ENCODE assay signal across 17 cellular contexts in genomic region chr1:161816201-161816600, GRCh38. TPM values are rescaled to one million over a fixed set of nuclear protein-coding genes. Genes with fewer than 3 reads are reported as not detected.
DNase-seq lines count a peak whose midpoint lies in the region; ATAC-seq, FAIRE-seq and TF ChIP-seq lines count a peak whose summit lies in the region.
"Had no signal": no experiment of that assay in that cellular context is flagged by ENCODE, and none has a peak within 500 bp of the region (broad histone marks: within the 10 kb centered on the region; RNA-seq: fewer than 3 reads in every experiment).

No MANE protein-coding gene starts in this region.

- H2AFZ ChIP-seq in GM12878 (ENCODE audit: control insufficient read depth, low read depth, low read length), result no peak overlapping the region
- H2AFZ ChIP-seq in neural progenitor cell (replicated peaks), result no peak overlapping the region

- H3K4me1 Mint-ChIP-seq in neural progenitor cell, result peaks cover 3% of the 10 kb centered on the region
- H3K4me1 Mint-ChIP-seq in CD4-positive, alpha-beta T cell (ENCODE audit: low read depth), result peaks cover 11% of the 10 kb centered on the region
- H3K4me1 Mint-ChIP-seq: stimulated activated naive CD8-positive, alpha-beta T cell treated with anti-CD3 and anti-CD28 coated beads, Interleukin-15, amount 100 ng/mL, for 72 hours had no signal

- no peak overlapping the region for H3K4me2 ChIP-seq in GM12878 (ENCODE audit: control insufficient read depth, insufficient read depth)
- no peak overlapping the region for H3K4me2 ChIP-seq in neural progenitor cell

- no peaks in the 10 kb centered on the region for H4K20me1 ChIP-seq in GM12878 (ENCODE audit: control insufficient read depth, insufficient read depth)
- no peaks in the 10 kb centered on the region for H4K20me1 ChIP-seq in neural progenitor cell (ENCODE audit: low read depth)

- POLR2A ChIA-PET in GM12878 (lab: Charles Lee) (no interaction called here), GM10248 (lab: Yijun Ruan, JAX) (no interaction called here)
- POLR2A ChIA-PET in CD4-positive, alpha-beta T cell (lab: Charles Lee), result no interaction called here

- CTCF ChIA-PET in GM12878 (lab: Yijun Ruan, JAX) (interaction anchor here (1.0 kb wide), 1 partner anchor 23 kb away, joined by 4 read pairs; no protein-coding TSS in a partner anchor), GM10248 (lab: Yijun Ruan, JAX) (interaction anchor here (1.1 to 2.1 kb wide), 2 partner anchors 9 to 24 kb away, joined by 4 to 8 read pairs; no protein-coding TSS in a partner anchor)
- CTCF ChIA-PET in CD4-positive, alpha-beta T cell (lab: Charles Lee), result no interaction called here

- H3K9ac ChIP-seq in GM12878 (ENCODE audit: control insufficient read depth, insufficient read depth, low read length), result no peak overlapping the region
- H3K9ac ChIP-seq in neural progenitor cell, result no peak overlapping the region

- ATAC-seq in GM12878, result no peak
- no peak for ATAC-seq in CD4-positive, alpha-beta T cell (ENCODE audit: poor library complexity)
- ATAC-seq: psoas muscle; stimulated activated naive CD8-positive, alpha-beta T cell treated with anti-CD3 and anti-CD28 coated beads, Interleukin-15, amount 100 ng/mL, for 72 hours had no signal

- H3K27me3 Mint-ChIP-seq in neural progenitor cell (ENCODE audit: insufficient read depth, low read depth), result no peaks in the 10 kb centered on the region
- H3K27me3 Mint-ChIP-seq in CD4-positive, alpha-beta T cell, result no peaks in the 10 kb centered on the region
- H3K27me3 Mint-ChIP-seq: activated T-cell treated with anti-CD3 and anti-CD28 coated beads, Interleukin-2, amount 50 U/mL, for 24 hours; brain; stimulated activated naive CD8-positive, alpha-beta T cell treated with anti-CD3 and anti-CD28 coated beads, Interleukin-15, amount 100 ng/mL, for 72 hours had no signal

- intact Hi-C loops in GM12878 (cut with micrococcal nuclease; ENCODE audit: unreplicated experiment), result no loop called here
- intact Hi-C loops in CD4-positive, alpha-beta T cell (cut with DNase I, micrococcal nuclease), result no loop called here

- H3K79me2 ChIP-seq in GM12878 (ENCODE audit: control insufficient read depth, insufficient read depth, low read length) (no peaks in the 10 kb centered on the region), neural progenitor cell (ENCODE audit: low read depth) (no peaks in the 10 kb centered on the region)

- RAD21 ChIA-PET in GM12878 (lab: Charles Lee; ENCODE audit: unreplicated experiment), result no interaction called here

- peak; percentile 72 for FAIRE-seq in GM12878 (lab: Jason Lieb, UNC)

- peaks cover 16% of the 10 kb centered on the region for H3K36me3 Mint-ChIP-seq in neural progenitor cell
- peaks cover 86% of the 10 kb centered on the region for H3K36me3 Mint-ChIP-seq in CD4-positive, alpha-beta T cell (ENCODE audit: low read depth)

- TF ChIP-seq EP300 in GM12878 (IDR thresholded peaks at IDR 0.05; ENCODE audit: borderline replicate concordance in 1 of 2, control insufficient read depth in 1 of 2, low read depth in 2 of 2, low read length in 2 of 2), result no peak

- TF ChIP-seq RAD21 in GM12878 (IDR thresholded peaks at IDR 0.05; ENCODE audit: insufficient read depth, low read depth, low read length), result no peak

- H3K9me3 ChIP-seq in GM12878 (replicated peaks; ENCODE audit: control insufficient read depth, insufficient read depth, low read length) (no peaks in the 10 kb centered on the region), neural progenitor cell (ENCODE audit: low read depth) (no peaks in the 10 kb centered on the region), WERI-Rb-1 (ENCODE audit: severe bottlenecking) (no peaks in the 10 kb centered on the region)
- no peaks in the 10 kb centered on the region for H3K9me3 ChIP-seq in CD4-positive, alpha-beta T cell (ENCODE audit: control insufficient read depth, low read length)
- H3K9me3 ChIP-seq: Caco-2, psoas muscle had no signal

- in situ Hi-C loops in GM12878 (cut with MboI), result no loop called here

- H3K27me3 ChIP-seq in GM12878 (replicated peaks in 1 of 2; ENCODE audit: control insufficient read depth in 2 of 2, insufficient read depth in 2 of 2, low read length in 1 of 2) (no peaks in the 10 kb centered on the region), neural progenitor cell (no peaks in the 10 kb centered on the region), WERI-Rb-1 (ENCODE audit: insufficient read depth, low read depth, severe bottlenecking) (no peaks in the 10 kb centered on the region)
- H3K27me3 ChIP-seq in CD4-positive, alpha-beta T cell (ENCODE audit: control insufficient read depth, insufficient read depth, low read length), result no peaks in the 10 kb centered on the region

- 100% methylated on average over 1 of the region's 1 CpG for WGBS in GM12878 (ENCODE audit: insufficient coverage, insufficient replicate concordance, low lambda C conversion rate, missing lambda C conversion rate)

- H3K4me3 Mint-ChIP-seq in neural progenitor cell, result no peak overlapping the region
- no peak overlapping the region for H3K4me3 Mint-ChIP-seq in CD4-positive, alpha-beta T cell
- H3K4me3 Mint-ChIP-seq: activated T-cell treated with anti-CD3 and anti-CD28 coated beads, Interleukin-2, amount 50 U/mL, for 24 hours; brain; mesothelial cell of epicardium; stimulated activated naive CD8-positive, alpha-beta T cell treated with anti-CD3 and anti-CD28 coated beads, Interleukin-15, amount 100 ng/mL, for 72 hours had no signal

- H3K4me3 ChIP-seq in GM12878, result no peak overlapping the region
- no peak overlapping the region for H3K4me3 ChIP-seq in neural progenitor cell
- no peak overlapping the region for H3K4me3 ChIP-seq in WERI-Rb-1 (ENCODE audit: low read depth, low read length)
- H3K4me3 ChIP-seq: psoas muscle had no signal

- DNase-seq in GF-D8 (lab: John Stamatoyannopoulos, UW) (peak; percentile 43), MV-4-11 (lab: John Stamatoyannopoulos, UW) (peak; percentile 87), GM12878 (ENCODE audit: low read depth, low spot score) (no peak), neural progenitor cell (ENCODE audit: low spot score) (no peak), WERI-Rb-1 (no peak), GM10248 (ENCODE audit: extremely low spot score) (no peak), RKO (ENCODE audit: low spot score) (no peak)
- no peak for DNase-seq in CD4-positive, alpha-beta T cell
- DNase-seq: activated T-cell treated with anti-CD3 and anti-CD28 coated beads, Interleukin-2, amount 50 U/mL, for 24 hours; Caco-2; NCI-H1092; NCI-H526; psoas muscle; Right ventricle myocardium superior; stimulated activated naive CD8-positive, alpha-beta T cell treated with anti-CD3 and anti-CD28 coated beads, Interleukin-15, amount 100 ng/mL, for 72 hours had no signal

- H3K27ac ChIP-seq in GM12878 (ENCODE audit: control insufficient read depth, insufficient read depth) (no peak overlapping the region), neural progenitor cell (no peak overlapping the region), WERI-Rb-1 (no peak overlapping the region)
- no peak overlapping the region for H3K27ac ChIP-seq in CD4-positive, alpha-beta T cell (ENCODE audit: low read depth, low read length)
- H3K27ac ChIP-seq: psoas muscle had no signal

- H3K4me1 ChIP-seq in GM12878 (ENCODE audit: control insufficient read depth, insufficient read depth, low read length) (no peaks in the 10 kb centered on the region), neural progenitor cell (no peaks in the 10 kb centered on the region)
- H3K4me1 ChIP-seq: Caco-2, psoas muscle had no signal

- H3K36me3 ChIP-seq in GM12878 (ENCODE audit: control insufficient read depth in 2 of 2, insufficient read depth in 2 of 2, low read length in 1 of 2) (peaks cover 0 to 8% of the 10 kb centered on the region in 2 experiments; a peak in 2 of 4 replicates), neural progenitor cell (no peaks in the 10 kb centered on the region), WERI-Rb-1 (peaks cover 21% of the 10 kb centered on the region)

- H3F3A ChIP-seq in neural progenitor cell (ENCODE audit: low read depth), result no peaks in the 10 kb centered on the region

- no peak for TF ChIP-seq POLR2A in GM12878 (IDR thresholded peaks at IDR 0.05; ENCODE audit: low read depth, low read length)

- SMC1A ChIA-PET in GM12878 (lab: Charles Lee; ENCODE audit: uncharacterized antibody, unreplicated experiment), result no interaction called here

- no TSS peak for BruUV-seq in GM12878 (replicated peaks; lab: Mats Ljungman, UMichigan)

- TF ChIP-seq CTCF in GM12878 (IDR thresholded peaks at IDR 0.05 in 2 of 3, conservative IDR thresholded peaks at IDR 0.05 in 1 of 3; ENCODE audit: control insufficient read depth in 2 of 3, extremely low read depth in 1 of 3, insufficient read depth in 1 of 3, low read depth in 3 of 3, low read length in 3 of 3), result no peak
- TF ChIP-seq CTCF in neural progenitor cell (IDR thresholded peaks at IDR 0.05), result no peak
- TF ChIP-seq CTCF in WERI-Rb-1 (IDR thresholded peaks at IDR 0.05; ENCODE audit: low read depth, low read length), result no peak
- TF ChIP-seq CTCF in GM10248 (IDR thresholded peaks at IDR 0.05; ENCODE audit: control extremely low read depth, extremely low read depth, low read depth, missing control alignments), result no peak
- no peak for TF ChIP-seq CTCF in CD4-positive, alpha-beta T cell (IDR thresholded peaks at IDR 0.05)

- peak overlapping the region; percentile 36 for H3K27ac Mint-ChIP-seq in neural progenitor cell
- H3K27ac Mint-ChIP-seq in CD4-positive, alpha-beta T cell, result no peak overlapping the region
- H3K27ac Mint-ChIP-seq: activated T-cell treated with anti-CD3 and anti-CD28 coated beads, Interleukin-2, amount 50 U/mL, for 24 hours; mesothelial cell of epicardium; stimulated activated naive CD8-positive, alpha-beta T cell treated with anti-CD3 and anti-CD28 coated beads, Interleukin-15, amount 100 ng/mL, for 72 hours had no signal

- H3K9me3 Mint-ChIP-seq in neural progenitor cell, result peaks cover 2% of the 10 kb centered on the region
- no peaks in the 10 kb centered on the region for H3K9me3 Mint-ChIP-seq in CD4-positive, alpha-beta T cell
- H3K9me3 Mint-ChIP-seq: activated T-cell treated with anti-CD3 and anti-CD28 coated beads, Interleukin-2, amount 50 U/mL, for 24 hours; stimulated activated naive CD8-positive, alpha-beta T cell treated with anti-CD3 and anti-CD28 coated beads, Interleukin-15, amount 100 ng/mL, for 72 hours had no signal

RNA-seq across cellular contexts. Expression of gene ATF6, which starts 50.1 kb away (rescaled TPM):
- 65.7 and 71.1 TPM in 2 replicates for total RNA-seq in GM12878 (2013; cell fraction: nucleolus; rRNA removed)
- total RNA-seq in GM12878 (2014; rRNA removed) (15.2 and 18.0 TPM in 2 replicates), GM12878 (2014; rRNA removed; fragmentation: Illumina TruSeq; extraction: Trizol) (23.0 and 23.3 TPM in 2 replicates), GM12878 (2021) (17.0 and 17.5 TPM in 2 replicates), neural progenitor cell (ENCODE audit: low replicate concordance) (22.3 and 31.7 TPM in 2 replicates)
- polyA plus RNA-seq in GM12878 (2011; ENCODE audit: low read depth), result 7.1 TPM
- polyA plus RNA-seq in GM12878 (2011; rRNA removed) (24.3 and 30.4 TPM in 2 replicates), GM12878 (2014; fragmentation: Illumina TruSeq; extraction: Trizol) (19.2 and 23.8 TPM in 2 replicates), GM12878 (2014; fragmentation: Nextera tagmentation; extraction: Ambion mirVana) (1 to 10 TPM; 7.8 to 8.9 TPM), GM12878 (2014; rRNA removed) (10.3 and 11.7 TPM in 2 replicates), GM12878 (2016; fragmentation: Nextera tagmentation; extraction: Ambion mirVana) (10 to 100 TPM; 12.9 to 14.2 TPM)
- polyA plus RNA-seq in GM12878 (2011; cell fraction: cytosol; rRNA removed), result 12.7 and 14.3 TPM in 2 replicates
- polyA plus RNA-seq in GM12878 (2011; cell fraction: nucleus; rRNA removed), result 9.5 and 10.7 TPM in 2 replicates
- polyA plus RNA-seq in GM12878 (2012), result 9.9 and 11.2 TPM in 2 replicates
- polyA minus RNA-seq in GM12878 (2011; rRNA and poly(A)+ RNA removed), result 29.3 and 33.2 TPM in 2 replicates
- 7.4 and 8.7 TPM in 2 replicates for polyA minus RNA-seq in GM12878 (2011; cell fraction: cytosol; rRNA and poly(A)+ RNA removed)
- polyA minus RNA-seq in GM12878 (2011; cell fraction: nucleus; rRNA and poly(A)+ RNA removed), result 21.9 and 29.9 TPM in 2 replicates
- 10 to 100 TPM; 16.2 to 17.1 TPM for total RNA-seq in CD4-positive, alpha-beta T cell

Comparison
In these comparisons a context has a peak if more than half of its experiments do, and no peak if none do; other contexts are left out.
1. DNase-seq: peak in GF-D8 (single experiment) and MV-4-11 (single experiment); none in GM12878 (single experiment), neural progenitor cell (single experiment), WERI-Rb-1 (single experiment), GM10248 (single experiment), RKO (single experiment) and CD4-positive, alpha-beta T cell (0 of 10).